14 cellular contexts compared by ENCODE assay signal in genomic region chr4:110503588-110504435, GRCh38. TPM values are rescaled to one million over a fixed set of nuclear protein-coding genes. Genes with fewer than 3 reads are reported as not detected.
DNase-seq lines count a peak whose midpoint lies in the region; ATAC-seq, FAIRE-seq and TF ChIP-seq lines count a peak whose summit lies in the region.
"Had no signal": no experiment of that assay in that cellular context is flagged by ENCODE, and none has a peak within 500 bp of the region (broad histone marks: within the 10 kb centered on the region; RNA-seq: fewer than 3 reads in every experiment).

No MANE protein-coding gene starts in this region.

- no peaks in the 10 kb centered on the region for H4K20me1 ChIP-seq in GM12878 (ENCODE audit: control insufficient read depth, insufficient read depth)

- DNase-seq in AG20443 (ENCODE audit: low spot score), result peak; percentile 16
- no peak for DNase-seq in GM12878 (ENCODE audit: low read depth, low spot score)
- peak; percentile 48 for DNase-seq in left kidney (ENCODE audit: low read depth, low spot score)
- no peak for DNase-seq in HAP-1 (ENCODE audit: low spot score in 2 of 2)
- no peak for DNase-seq in amniotic stem cell (lab: John Stamatoyannopoulos, UW)
- DNase-seq: activated T-cell treated with anti-CD3 and anti-CD28 coated beads, Interleukin-2, amount 50 U/mL, for 48 hours; Peyer's patch had no signal

- H3K79me2 ChIP-seq in GM12878 (ENCODE audit: control insufficient read depth, insufficient read depth, low read length), result no peaks in the 10 kb centered on the region

- CTCF ChIA-PET in GM12878 (lab: Yijun Ruan, JAX), result interaction anchor here (0.9 to 1.5 kb wide), 4 partner anchors 8 to 159 kb away, joined by 3 to 7 read pairs (median 4); no protein-coding TSS in a partner anchor

- H3K36me3 ChIP-seq in GM12878 (ENCODE audit: control insufficient read depth in 2 of 2, insufficient read depth in 2 of 2, low read length in 1 of 2) (no peaks in the 10 kb centered on the region), HAP-1 (replicated peaks) (no peaks in the 10 kb centered on the region)
- H3K36me3 ChIP-seq: breast epithelium, esophagus muscularis mucosa had no signal

- WGBS in GM12878 (ENCODE audit: insufficient coverage, insufficient replicate concordance, low lambda C conversion rate, missing lambda C conversion rate), result 34% methylated on average over 5 of the region's 5 CpGs

- POLR2A ChIA-PET in GM12878 (lab: Charles Lee), result no interaction called here

- no peak overlapping the region for H3K9ac ChIP-seq in GM12878 (ENCODE audit: control insufficient read depth, insufficient read depth, low read length)

- no peak for TF ChIP-seq RAD21 in GM12878 (IDR thresholded peaks at IDR 0.05; ENCODE audit: insufficient read depth, low read depth, low read length)

- SMC1A ChIA-PET in GM12878 (lab: Charles Lee; ENCODE audit: uncharacterized antibody, unreplicated experiment), result interaction anchor here (1.5 kb wide), 1 partner anchor 484 kb away, joined by 3 read pairs; no protein-coding TSS in a partner anchor

- no peak for TF ChIP-seq POLR2A in GM12878 (IDR thresholded peaks at IDR 0.05; ENCODE audit: low read depth, low read length)

- H3K4me1 ChIP-seq in GM12878 (ENCODE audit: control insufficient read depth, insufficient read depth, low read length) (peaks cover 11% of the 10 kb centered on the region), HAP-1 (peaks cover 8% of the 10 kb centered on the region)
- H3K4me1 ChIP-seq: breast epithelium had no signal

- TF ChIP-seq CTCF in GM12878 (IDR thresholded peaks at IDR 0.05 in 2 of 3, conservative IDR thresholded peaks at IDR 0.05 in 1 of 3; ENCODE audit: control insufficient read depth in 2 of 3, extremely low read depth in 1 of 3, insufficient read depth in 1 of 3, low read depth in 3 of 3, low read length in 3 of 3), result 0 out of 6 replicates have a peak, but pooled peaks of 1 of the 3 experiments have one; percentile 14

- H3K4me2 ChIP-seq in GM12878 (ENCODE audit: control insufficient read depth, insufficient read depth), result no peak overlapping the region

- H3K9me3 ChIP-seq in GM12878 (replicated peaks; ENCODE audit: control insufficient read depth, insufficient read depth, low read length) (no peaks in the 10 kb centered on the region; the same call in 1 of the 3 replicates), HAP-1 (0 out of 2 replicates have a peak, but pooled peaks cover 3% of the 10 kb centered on the region)
- H3K9me3 ChIP-seq: breast epithelium, Peyer's patch had no signal

- H3K27me3 ChIP-seq in GM12878 (replicated peaks in 1 of 2; ENCODE audit: control insufficient read depth in 2 of 2, insufficient read depth in 2 of 2, low read length in 1 of 2) (no peaks in the 10 kb centered on the region; a peak in 1 of 4 replicates), HAP-1 (ENCODE audit: low read depth) (no peaks in the 10 kb centered on the region)
- H3K27me3 ChIP-seq: breast epithelium, esophagus muscularis mucosa, Peyer's patch had no signal

- no peak for TF ChIP-seq EP300 in GM12878 (IDR thresholded peaks at IDR 0.05; ENCODE audit: borderline replicate concordance in 1 of 2, control insufficient read depth in 1 of 2, low read depth in 2 of 2, low read length in 2 of 2)

- H3K27ac ChIP-seq in GM12878 (ENCODE audit: control insufficient read depth, insufficient read depth), result no peak overlapping the region
- H3K27ac ChIP-seq: Peyer's patch had no signal

- no peak overlapping the region for H3K4me3 ChIP-seq in GM12878
- H3K4me3 ChIP-seq in HAP-1, result no peak overlapping the region
- H3K4me3 ChIP-seq: esophagus muscularis mucosa, Peyer's patch had no signal

- intact Hi-C loops in GM12878 (cut with micrococcal nuclease; ENCODE audit: unreplicated experiment), result no loop called here

- no TSS peak for BruUV-seq in GM12878 (replicated peaks; lab: Mats Ljungman, UMichigan)

- in situ Hi-C loops in GM12878 (cut with MboI) (loop anchor here (10.0 kb wide), 3 partner anchors 159 to 1079 kb away; no protein-coding TSS in a partner anchor), HAP-1 (cut with MboI; ENCODE audit: low sequenced_read_pairs) (loop anchor here (25.0 kb wide), 1 partner anchor 1092 kb away; no protein-coding TSS in a partner anchor)

- H2AFZ ChIP-seq in GM12878 (ENCODE audit: control insufficient read depth, low read depth, low read length), result peak overlapping the region; percentile 39

- ATAC-seq in HG03025 (IDR thresholded peaks at IDR 0.05; ENCODE audit: low FRiP score, unreplicated experiment) (peak; percentile 87), GM12878 (no peak), HG03378 (IDR thresholded peaks at IDR 0.05; ENCODE audit: unreplicated experiment) (no peak), GM18498 (IDR thresholded peaks at IDR 0.05; ENCODE audit: unreplicated experiment) (no peak)

- RAD21 ChIA-PET in GM12878 (lab: Charles Lee; ENCODE audit: unreplicated experiment), result interaction anchor here (0.8 kb wide), 1 partner anchor 200 kb away, joined by 3 read pairs; no protein-coding TSS in a partner anchor

- peak; percentile 75 for FAIRE-seq in GM12878 (lab: Jason Lieb, UNC)
- FAIRE-seq: G401.6 had no signal

TF ChIP-seq in GM12878, 131 proteins besides CTCF, POLR2A, EP300 and RAD21:
- TF ChIP-seq IKZF2 (IDR thresholded peaks at IDR 0.05) (no peak), RUNX3 (IDR thresholded peaks at IDR 0.05; ENCODE audit: low read length) (0 out of 2 replicates have a peak, but pooled peaks have one; percentile 11)

RNA-seq across cellular contexts. Expression of gene ENPEP, which starts 27.9 kb away (rescaled TPM):
- total RNA-seq in GM12878 (2013; cell fraction: nucleolus; rRNA removed), result not detected in 2 replicates
- total RNA-seq in GM12878 (2014; rRNA removed), result not detected in 2 replicates
- not detected in 2 replicates for total RNA-seq in GM12878 (2014; rRNA removed; fragmentation: Illumina TruSeq; extraction: Trizol)
- not detected in 2 replicates for total RNA-seq in GM12878 (2021)
- polyA plus RNA-seq in GM12878 (2011; ENCODE audit: low read depth), result not detected
- 0.03 and 0.09 TPM in 2 replicates for polyA plus RNA-seq in GM12878 (2011; rRNA removed)
- not detected in 2 replicates for polyA plus RNA-seq in GM12878 (2011; cell fraction: cytosol; rRNA removed)
- polyA plus RNA-seq in GM12878 (2011; cell fraction: nucleus; rRNA removed), result 0.13 and 0.22 TPM in 2 replicates
- 0.01 and 0.23 TPM in 2 replicates for polyA plus RNA-seq in GM12878 (2012)
- not detected in 2 replicates for polyA plus RNA-seq in GM12878 (2014; fragmentation: Illumina TruSeq; extraction: Trizol)
- not detected for polyA plus RNA-seq in GM12878 (2014; fragmentation: Nextera tagmentation; extraction: Ambion mirVana)
- not detected in 2 replicates for polyA plus RNA-seq in GM12878 (2014; rRNA removed)
- not detected for polyA plus RNA-seq in GM12878 (2016; fragmentation: Nextera tagmentation; extraction: Ambion mirVana)
- polyA minus RNA-seq in GM12878 (2011; rRNA and poly(A)+ RNA removed), result 0.07 TPM in 1 of 2 replicates, not detected in the other
- polyA minus RNA-seq in GM12878 (2011; cell fraction: cytosol; rRNA and poly(A)+ RNA removed), result not detected in 2 replicates
- not detected in 2 replicates for polyA minus RNA-seq in GM12878 (2011; cell fraction: nucleus; rRNA and poly(A)+ RNA removed)
- total RNA-seq: lung microvascular endothelial cell had no signal

Comparison
In these comparisons a context has a peak if more than half of its experiments do, and no peak if none do; other contexts are left out.
1. DNase-seq: peak in AG20443 (single experiment) and left kidney (single experiment); none in GM12878 (single experiment), HAP-1 (0 of 2) and amniotic stem cell (single experiment).